In the genomic region with DNA sequence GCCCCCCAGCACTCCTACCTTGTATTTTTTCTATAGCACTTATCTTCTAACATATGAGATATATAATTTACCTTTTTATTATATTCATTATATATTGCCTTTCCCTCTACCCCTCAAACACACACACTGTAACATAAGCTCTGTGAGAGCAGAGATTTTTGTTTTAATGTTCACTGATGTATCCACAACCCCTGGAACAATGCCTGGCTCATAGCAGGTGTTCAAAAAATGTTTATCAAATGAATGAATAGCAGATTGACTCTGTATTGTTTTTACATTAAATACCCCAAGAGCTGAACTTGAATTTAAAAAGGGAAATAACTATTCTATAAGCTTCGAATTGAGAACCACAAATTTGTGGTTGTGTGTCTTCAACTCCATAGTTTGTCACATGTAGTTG, we compare ENCODE assay signal across 31 cellular contexts.
"Had no signal": no experiment of that assay in that cellular context is flagged by ENCODE, and none has a peak within 500 bp of the region (broad histone marks: within the 10 kb centered on the region; RNA-seq: fewer than 3 reads in every experiment).

No MANE protein-coding gene starts in this region.

- H3K4me3 Mint-ChIP-seq: activated B cell treated with CpG ODN at 0.5 μM for 24 hours; activated CD8-positive, alpha-beta T cell treated with anti-CD3 and anti-CD28 coated beads for 36 hours; activated naive CD4-positive, alpha-beta T cell treated with anti-CD3 and anti-CD28 coated beads, Interleukin-2, amount 10 ng/mL, durations not matched to agents 7 days and 5 days; activated naive CD8-positive, alpha-beta T cell treated with anti-CD3 and anti-CD28 coated beads, Interleukin-2, amount 10 ng/mL, durations not matched to agents 7 days and 5 days; brain; dendritic cell treated with granulocyte-macrophage colony-stimulating factor and Interleukin-4, amounts not matched to agents 40 ng/mL and 50 ng/mL, for 4 days; endodermal cell; T-helper 17 cell; T-helper 2 cell treated with Interferon-gamma antibody and Interleukin-4, amounts not matched to agents 5 μg/mL and 100 μg/mL, for 36 hours had no signal

- H3K36me3 ChIP-seq: ascending aorta, breast epithelium, cardiac muscle cell had no signal

- ATAC-seq: activated CD4-positive, CD25-positive, alpha-beta regulatory T cell treated with anti-CD3 and anti-CD28 coated beads, Interleukin-2, amount 50 U/mL, for 24 hours; activated CD8-positive, alpha-beta T cell treated with anti-CD3 and anti-CD28 coated beads for 36 hours; activated naive CD4-positive, alpha-beta T cell treated with anti-CD3 and anti-CD28 coated beads, Interleukin-2, amount 50 U/mL, for 72 hours; T-helper 17 cell had no signal

- H3K27ac ChIP-seq: ascending aorta, breast epithelium, cardiac muscle cell, coronary artery, WERI-Rb-1 had no signal

- H3K4me1 ChIP-seq: ascending aorta had no signal

- H3K9me3 ChIP-seq: ascending aorta, breast epithelium had no signal

- H3K9me3 Mint-ChIP-seq: activated B cell treated with CpG ODN at 0.5 μM for 24 hours; activated CD8-positive, alpha-beta T cell treated with anti-CD3 and anti-CD28 coated beads for 36 hours; activated naive CD4-positive, alpha-beta T cell treated with anti-CD3 and anti-CD28 coated beads, Interleukin-2, amount 10 ng/mL, durations not matched to agents 7 days and 5 days; activated naive CD4-positive, alpha-beta T cell treated with anti-CD3 and anti-CD28 coated beads, Interleukin-2, amount 50 U/mL, for 72 hours; activated naive CD8-positive, alpha-beta T cell treated with anti-CD3 and anti-CD28 coated beads, Interleukin-2, amount 10 ng/mL, durations not matched to agents 7 days and 5 days; brain; dendritic cell treated with granulocyte-macrophage colony-stimulating factor and Interleukin-4, amounts not matched to agents 40 ng/mL and 50 ng/mL, for 4 days; endodermal cell; T-helper 2 cell treated with Interferon-gamma antibody and Interleukin-4, amounts not matched to agents 5 μg/mL and 100 μg/mL, for 36 hours had no signal

- H3K4me3 ChIP-seq: ascending aorta, breast epithelium, cardiac muscle cell, coronary artery, dorsolateral prefrontal cortex had no signal

- H3K27ac Mint-ChIP-seq: activated B cell treated with CpG ODN at 0.5 μM for 24 hours; activated CD8-positive, alpha-beta T cell treated with anti-CD3 and anti-CD28 coated beads for 36 hours; activated naive CD4-positive, alpha-beta T cell treated with anti-CD3 and anti-CD28 coated beads, Interleukin-2, amount 10 ng/mL, durations not matched to agents 7 days and 5 days; activated naive CD4-positive, alpha-beta T cell treated with anti-CD3 and anti-CD28 coated beads, Interleukin-2, amount 50 U/mL, for 72 hours; activated naive CD8-positive, alpha-beta T cell treated with anti-CD3 and anti-CD28 coated beads, Interleukin-2, amount 10 ng/mL, durations not matched to agents 7 days and 5 days; dendritic cell treated with granulocyte-macrophage colony-stimulating factor and Interleukin-4, amounts not matched to agents 40 ng/mL and 50 ng/mL, for 4 days; endodermal cell; T-helper 17 cell; T-helper 2 cell treated with Interferon-gamma antibody and Interleukin-4, amounts not matched to agents 5 μg/mL and 100 μg/mL, for 36 hours had no signal

- H3K27me3 ChIP-seq: ascending aorta, breast epithelium, cardiac muscle cell, dorsolateral prefrontal cortex had no signal

- H3K27me3 Mint-ChIP-seq: activated B cell treated with CpG ODN at 0.5 μM for 24 hours; activated CD8-positive, alpha-beta T cell treated with anti-CD3 and anti-CD28 coated beads for 36 hours; activated naive CD4-positive, alpha-beta T cell treated with anti-CD3 and anti-CD28 coated beads, Interleukin-2, amount 10 ng/mL, durations not matched to agents 7 days and 5 days; activated naive CD8-positive, alpha-beta T cell treated with anti-CD3 and anti-CD28 coated beads, Interleukin-2, amount 10 ng/mL, durations not matched to agents 7 days and 5 days; brain; dendritic cell treated with granulocyte-macrophage colony-stimulating factor and Interleukin-4, amounts not matched to agents 40 ng/mL and 50 ng/mL, for 4 days; T-helper 17 cell had no signal

- DNase-seq: activated B cell treated with CpG ODN at 0.5 μM for 24 hours; activated CD4-positive, alpha-beta T cell treated with anti-CD3 and anti-CD28 coated beads for 48 hours; activated CD4-positive, alpha-beta T cell treated with anti-CD3 and anti-CD28 coated beads, Interleukin-2, amount 50 U/mL, for 1 hour; activated CD4-positive, alpha-beta T cell treated with anti-CD3 and anti-CD28 coated beads, Interleukin-2, amount 50 U/mL, for 48 hours; activated CD8-positive, alpha-beta memory T cell treated with anti-CD3 and anti-CD28 coated beads for 24 hours; activated CD8-positive, alpha-beta T cell treated with anti-CD3 and anti-CD28 coated beads for 36 hours; activated gamma-delta T cell; activated naive CD4-positive, alpha-beta T cell; activated naive CD4-positive, alpha-beta T cell treated with anti-CD3 and anti-CD28 coated beads, Interleukin-2, amount 10 ng/mL, durations not matched to agents 7 days and 5 days; activated naive CD8-positive, alpha-beta T cell treated with anti-CD3 and anti-CD28 coated beads, Interleukin-2, amount 10 ng/mL, durations not matched to agents 7 days and 5 days; activated T-cell treated with anti-CD3 and anti-CD28 coated beads, Interleukin-2, amount 50 U/mL, for 48 hours; central memory CD4-positive, alpha-beta T cell; dorsolateral prefrontal cortex; effector memory CD4-positive, alpha-beta T cell; endodermal cell; erythroblast; foreskin fibroblast; head of caudate nucleus; T-helper 1 cell; T-helper 17 cell; T1000; WERI-Rb-1 had no signal
